Comparison of ENCODE assay signal across 8 cellular contexts in the genomic region with DNA sequence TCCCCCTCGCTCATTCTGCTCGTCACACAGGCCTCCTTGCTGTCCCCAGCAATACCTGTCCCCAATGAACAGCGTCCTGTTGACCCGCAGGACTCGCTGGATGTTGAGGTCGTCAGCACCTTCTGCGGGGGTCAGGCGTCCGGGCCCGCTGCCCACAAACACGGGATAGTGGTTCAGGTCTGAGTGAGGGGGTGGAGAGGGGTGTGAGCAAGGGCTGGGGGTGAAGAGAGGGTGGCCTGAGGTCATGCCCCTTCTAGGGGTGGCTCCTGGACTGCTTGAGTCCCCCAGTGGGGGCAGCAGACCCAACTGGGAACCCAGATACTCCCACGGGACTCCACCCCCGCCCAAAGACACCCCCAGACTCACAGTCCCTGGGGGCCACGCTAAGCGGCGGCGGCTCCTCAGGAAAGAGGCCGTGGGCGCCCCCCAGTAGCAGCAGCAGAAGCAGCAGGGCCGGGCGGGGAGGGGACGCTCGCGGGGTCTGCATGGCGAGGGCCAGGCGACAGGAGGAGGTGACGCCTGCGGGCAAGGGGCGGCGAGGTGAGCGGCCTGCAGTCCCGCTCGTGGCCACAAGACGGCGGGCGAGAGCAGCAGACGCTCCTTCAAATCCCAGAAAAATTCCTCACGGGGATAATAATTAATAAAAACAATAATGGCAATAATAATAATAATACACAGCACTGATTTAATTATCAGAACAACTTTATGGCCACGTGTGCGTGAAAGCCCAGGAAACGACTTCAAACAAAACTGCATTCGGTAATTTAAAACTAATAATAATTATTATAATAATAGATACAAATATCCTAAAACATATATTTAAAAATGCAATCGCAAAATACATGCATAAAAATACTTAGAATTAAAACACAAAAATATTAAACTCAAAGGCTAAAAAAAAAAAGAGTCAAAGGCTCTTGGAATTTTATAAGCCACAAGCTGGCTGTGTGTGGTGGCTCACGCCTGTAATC. TPM values are rescaled to one million over a fixed set of nuclear protein-coding genes. Genes with fewer than 3 reads are reported as not detected.
DNase-seq lines count a peak whose midpoint lies in the region; ATAC-seq, FAIRE-seq and TF ChIP-seq lines count a peak whose summit lies in the region.
"Had no signal": no experiment of that assay in that cellular context is flagged by ENCODE, and none has a peak within 500 bp of the region (broad histone marks: within the 10 kb centered on the region; RNA-seq: fewer than 3 reads in every experiment).

No MANE protein-coding gene starts in this region.

- no peaks in the 10 kb centered on the region for H3K27me3 Mint-ChIP-seq in astrocyte (ENCODE audit: low read depth, unreplicated experiment)

- H3K27ac ChIP-seq in MM.1S (ENCODE audit: low read length) (no peak overlapping the region), astrocyte (ENCODE audit: low read depth, low read length) (no peak overlapping the region)

- H3K36me3 Mint-ChIP-seq in astrocyte (ENCODE audit: low read depth, unreplicated experiment) = peaks cover 9% of the 10 kb centered on the region

- H3K9ac ChIP-seq in MM.1S (ENCODE audit: low read length) (no peak overlapping the region), astrocyte (ENCODE audit: low read length) (no peak overlapping the region)

- TF ChIP-seq CTCF in MM.1S (IDR thresholded peaks at IDR 0.05; ENCODE audit: low read length) (peak; percentile 92), astrocyte (IDR thresholded peaks at IDR 0.05; ENCODE audit: insufficient read depth, low read depth, low read length) (peak; percentile 75)

- H3K9me2 ChIP-seq in MM.1S (replicated peaks; ENCODE audit: insufficient read depth, low read length) = no peaks in the 10 kb centered on the region

- H2AFZ ChIP-seq in MM.1S (ENCODE audit: low read length) (0 out of 2 replicates have a peak overlapping the region, but pooled peaks have one; percentile 26), astrocyte (ENCODE audit: low read depth, low read length) (no peak overlapping the region)

- no peaks in the 10 kb centered on the region for H3K79me2 ChIP-seq in MM.1S (ENCODE audit: low read length)
- H3K79me2 ChIP-seq in astrocyte (ENCODE audit: insufficient read depth, low read length) = no peaks in the 10 kb centered on the region

- H3K4me3 Mint-ChIP-seq in astrocyte (ENCODE audit: unreplicated experiment) = no peak overlapping the region
- H3K4me3 Mint-ChIP-seq: T-helper 1 cell treated with Interleukin-12 subunit alpha and Interleukin-12 subunit beta and Interleukin-4 antibody, amounts not matched to agents 30 μg/mL and 1 μg/mL, for 36 hours had no signal

- H3K27ac Mint-ChIP-seq in astrocyte (ENCODE audit: unreplicated experiment) = no peak overlapping the region
- H3K27ac Mint-ChIP-seq: T-helper 1 cell treated with Interleukin-12 subunit alpha and Interleukin-12 subunit beta and Interleukin-4 antibody, amounts not matched to agents 30 μg/mL and 1 μg/mL, for 36 hours had no signal

- H4K20me1 ChIP-seq in MM.1S (ENCODE audit: insufficient read depth, low read length) (no peaks in the 10 kb centered on the region), astrocyte (ENCODE audit: insufficient read depth, low read length) (no peaks in the 10 kb centered on the region)

- H3K4me1 ChIP-seq in MM.1S (ENCODE audit: low read length) (no peaks in the 10 kb centered on the region), astrocyte (ENCODE audit: insufficient read depth, low read length) (peaks cover 2% of the 10 kb centered on the region)

- no peaks in the 10 kb centered on the region for H3K4me1 Mint-ChIP-seq in astrocyte (ENCODE audit: low read depth, unreplicated experiment)

- H3F3A ChIP-seq in MM.1S (ENCODE audit: insufficient read depth, low read length) = no peaks in the 10 kb centered on the region

- H3K4me2 ChIP-seq in MM.1S (ENCODE audit: low read depth, low read length) (no peak overlapping the region), astrocyte (ENCODE audit: low read length) (no peak overlapping the region)

- peak; percentile 71 for ATAC-seq in left lobe of liver
- no peak for ATAC-seq in HG02610 (IDR thresholded peaks at IDR 0.05; ENCODE audit: unreplicated experiment)
- ATAC-seq in HG02884 (IDR thresholded peaks at IDR 0.05; ENCODE audit: unreplicated experiment) = no peak

- peak; percentile 34 for DNase-seq in MM.1S
- DNase-seq in astrocyte (ENCODE audit: low read depth) = no peak
- DNase-seq in left lobe of liver (ENCODE audit: low spot score) = no peak
- peak; percentile 52 for DNase-seq in urothelium cell line (ENCODE audit: low spot score)

- no peak overlapping the region for H3K4me3 ChIP-seq in MM.1S (ENCODE audit: low read length)
- H3K4me3 ChIP-seq in astrocyte (ENCODE audit: insufficient read depth, low read depth, low read length) = no peak overlapping the region

- no peaks in the 10 kb centered on the region for H3K9me3 ChIP-seq in MM.1S (replicated peaks; ENCODE audit: insufficient read depth, low read length)
- H3K9me3 ChIP-seq in astrocyte (ENCODE audit: insufficient read depth, low read depth, low read length) = no peaks in the 10 kb centered on the region

- H3K36me3 ChIP-seq in MM.1S (replicated peaks; ENCODE audit: insufficient read depth, low read length) (no peaks in the 10 kb centered on the region), astrocyte (ENCODE audit: insufficient read depth, low read length) (no peaks in the 10 kb centered on the region)

- no peaks in the 10 kb centered on the region for H3K9me3 Mint-ChIP-seq in astrocyte (ENCODE audit: unreplicated experiment)
- H3K9me3 Mint-ChIP-seq: T-helper 1 cell treated with Interleukin-12 subunit alpha and Interleukin-12 subunit beta and Interleukin-4 antibody, amounts not matched to agents 30 μg/mL and 1 μg/mL, for 36 hours had no signal

- peak; percentile 67 for FAIRE-seq in G401.6 (lab: Jason Lieb, UNC)
- no peak for FAIRE-seq in astrocyte (lab: Jason Lieb, UNC)
- no peak for FAIRE-seq in urothelium cell line (lab: Jason Lieb, UNC)

- peaks cover 48% of the 10 kb centered on the region for H3K27me3 ChIP-seq in MM.1S (replicated peaks; ENCODE audit: insufficient read depth, low read length)
- no peaks in the 10 kb centered on the region for H3K27me3 ChIP-seq in astrocyte (ENCODE audit: insufficient read depth, low read length)

RNA-seq across cellular contexts. Expression of gene SEMA6B, which starts 1.2 kb away (rescaled TPM):
- total RNA-seq in astrocyte = 14.3 and 17.5 TPM in 2 replicates
- 1.8 TPM for total RNA-seq in left lobe of liver

RNA-seq across cellular contexts. Expression of gene LRG1, which starts 18.4 kb away (rescaled TPM):
- total RNA-seq in astrocyte (0.14 and 0.19 TPM in 2 replicates), left lobe of liver (328 TPM)

RNA-seq across cellular contexts. Expression of gene PLIN5, which starts 23.2 kb away (rescaled TPM):
- total RNA-seq in astrocyte = not detected in 2 replicates
- total RNA-seq in left lobe of liver = 136 TPM

RNA-seq across cellular contexts. Expression of gene PLIN4, which starts 40.0 kb away (rescaled TPM):
- total RNA-seq in astrocyte = 0.05 TPM in 1 of 2 replicates, not detected in the other
- 36.8 TPM for total RNA-seq in left lobe of liver

Comparison
In these comparisons a context has a peak if more than half of its experiments do, and no peak if none do; other contexts are left out.
1. DNase-seq: peak in MM.1S (single experiment) and urothelium cell line (single experiment); none in astrocyte (single experiment) and left lobe of liver (single experiment).
2. RNA of gene LRG1, which starts 18.4 kb away (total RNA-seq): 328 TPM in left lobe of liver (single experiment); 0.14 to 0.19 TPM in astrocyte; every median in the first group is over 100 times any median in the second.
3. RNA of gene PLIN5, which starts 23.2 kb away (total RNA-seq): 136 TPM in left lobe of liver (single experiment); not detected in astrocyte; every median in the first group is over 100 times any median in the second.